17 cellular contexts compared by ENCODE assay signal in genomic region chr7:46871516-46871915, GRCh38.
"Had no signal": no experiment of that assay in that cellular context is flagged by ENCODE, and none has a peak within 500 bp of the region (broad histone marks: within the 10 kb centered on the region; RNA-seq: fewer than 3 reads in every experiment).

No MANE protein-coding gene starts in this region.

- ATAC-seq: activated CD8-positive, alpha-beta memory T cell treated with anti-CD3 and anti-CD28 coated beads, Interleukin-2, amount 10 ng/mL, durations not matched to agents 7 days and 5 days had no signal

- H3K27me3 ChIP-seq: right atrium auricular region, tibial nerve, vagina had no signal

- H3K27ac ChIP-seq: right atrium auricular region, tibial nerve, vagina, WERI-Rb-1 had no signal

- H3K36me3 ChIP-seq: right atrium auricular region, tibial nerve, vagina, WERI-Rb-1 had no signal

- H3K4me1 ChIP-seq: right atrium auricular region, tibial nerve, vagina had no signal

- H3K9me3 ChIP-seq: right atrium auricular region, tibial nerve, vagina had no signal

- DNase-seq: activated CD4-positive, alpha-beta memory T cell treated with anti-CD3 and anti-CD28 coated beads for 36 hours; activated CD8-positive, alpha-beta memory T cell treated with anti-CD3 and anti-CD28 coated beads, Interleukin-2, amount 10 ng/mL, durations not matched to agents 7 days and 5 days; activated naive CD8-positive, alpha-beta T cell treated with anti-CD3 and anti-CD28 coated beads for 36 hours; caudate nucleus; foreskin melanocyte; glutamatergic neuron; hypothalamus; islet precursor cell; midbrain; naive B cell; stimulated activated CD4-positive, alpha-beta T cell treated with anti-CD3 and anti-CD28 coated beads, Interleukin-2, amount 100 ng/mL, for 24 hours; T-helper 2 cell; WERI-Rb-1 had no signal

- H3K4me3 ChIP-seq: lung, right atrium auricular region, tibial nerve, vagina had no signal
